ENCODE assay signal across 12 cellular contexts in genomic region chr6:67287566-67287965, GRCh38.
DNase-seq lines count a peak whose midpoint lies in the region; ATAC-seq and TF ChIP-seq lines count a peak whose summit lies in the region.
"Had no signal": no experiment of that assay in that cellular context is flagged by ENCODE, and none has a peak within 500 bp of the region (broad histone marks: within the 10 kb centered on the region; RNA-seq: fewer than 3 reads in every experiment).

No MANE protein-coding gene starts in this region.

- H3K79me2 ChIP-seq in SU-DHL-6 (ENCODE audit: insufficient read depth, low read length), result no peaks in the 10 kb centered on the region

- no peak overlapping the region for H3K4me3 ChIP-seq in SU-DHL-6 (ENCODE audit: insufficient read depth, low read length, poor library complexity, severe bottlenecking)
- no peak overlapping the region for H3K4me3 ChIP-seq in fibroblast of mammary gland (ENCODE audit: control insufficient read depth, low read depth, low read length)
- no peak overlapping the region for H3K4me3 ChIP-seq in mucosa of descending colon

- H3K36me3 ChIP-seq in SU-DHL-6 (ENCODE audit: low read length) (no peaks in the 10 kb centered on the region), mucosa of descending colon (ENCODE audit: low read depth) (no peaks in the 10 kb centered on the region)

- no peak overlapping the region for H3K4me2 ChIP-seq in SU-DHL-6 (ENCODE audit: low read depth, low read length, poor library complexity, severe bottlenecking)

- no peaks in the 10 kb centered on the region for H3K27me3 ChIP-seq in SU-DHL-6 (ENCODE audit: low read length)

- H2AFZ ChIP-seq in SU-DHL-6 (ENCODE audit: low read depth, low read length, severe bottlenecking), result peak overlapping the region; percentile 51

- no peaks in the 10 kb centered on the region for H3K9me3 ChIP-seq in SU-DHL-6 (ENCODE audit: insufficient read depth, low read length)
- peaks cover 5% of the 10 kb centered on the region for H3K9me3 ChIP-seq in mucosa of descending colon

- DNase-seq in fibroblast of mammary gland (ENCODE audit: low read depth) (peak; percentile 13), mucosa of descending colon (no peak), OCI-M2 (lab: John Stamatoyannopoulos, UW; ENCODE audit: unreplicated experiment) (no peak)
- DNase-seq: C1 segment of cervical spinal cord; Calu3; CD4-positive, alpha-beta T cell; DMS 273 treated with DMSO at 0.1 percent for 48 hours had no signal

- no peak overlapping the region for H3K27ac ChIP-seq in SU-DHL-6 (ENCODE audit: low read depth, low read length)

- ATAC-seq in mucosa of descending colon, result peak; percentile 33
- no peak for ATAC-seq in HG02840 (IDR thresholded peaks at IDR 0.05; ENCODE audit: low FRiP score, unreplicated experiment)
- no peak for ATAC-seq in HG03139 (IDR thresholded peaks at IDR 0.05; ENCODE audit: unreplicated experiment)
- no peak for ATAC-seq in HG03469 (IDR thresholded peaks at IDR 0.05; ENCODE audit: unreplicated experiment)
- ATAC-seq: HCT116 had no signal

- TF ChIP-seq CTCF in SU-DHL-6 (IDR thresholded peaks at IDR 0.05; ENCODE audit: insufficient read depth, low read length, poor library complexity, severe bottlenecking) (no peak), fibroblast of mammary gland (conservative IDR thresholded peaks at IDR 0.05; ENCODE audit: control insufficient read depth, insufficient read depth, low read depth, low read length) (no peak), mucosa of descending colon (IDR thresholded peaks at IDR 0.05) (no peak)

- intact Hi-C loops in mucosa of descending colon (cut with DNase I, micrococcal nuclease), result no loop called here

- no peaks in the 10 kb centered on the region for H3K9me2 ChIP-seq in SU-DHL-6 (replicated peaks; ENCODE audit: insufficient read depth, low read length)

- H3K9ac ChIP-seq in SU-DHL-6 (ENCODE audit: low read length), result no peak overlapping the region

- no peaks in the 10 kb centered on the region for H3F3A ChIP-seq in SU-DHL-6 (ENCODE audit: insufficient read depth)

- H4K20me1 ChIP-seq in SU-DHL-6 (ENCODE audit: low read depth, low read length), result no peaks in the 10 kb centered on the region

- no peaks in the 10 kb centered on the region for H3K4me1 ChIP-seq in mucosa of descending colon (ENCODE audit: low read depth)
